Comparison of ENCODE assay signal across 25 cellular contexts in genomic region chr16:73017321-73017720, GRCh38. TPM values are rescaled to one million over a fixed set of nuclear protein-coding genes. Genes with fewer than 3 reads are reported as not detected.
DNase-seq lines count a peak whose midpoint lies in the region; ATAC-seq and TF ChIP-seq lines count a peak whose summit lies in the region.
"Had no signal": no experiment of that assay in that cellular context is flagged by ENCODE, and none has a peak within 500 bp of the region (broad histone marks: within the 10 kb centered on the region; RNA-seq: fewer than 3 reads in every experiment).

No MANE protein-coding gene starts in this region.

- H3K4me1 Mint-ChIP-seq in mesothelial cell of epicardium (peaks cover 33% of the 10 kb centered on the region), type B pancreatic cell (ENCODE audit: unreplicated experiment) (peaks cover 54% of the 10 kb centered on the region)
- H3K4me1 Mint-ChIP-seq in activated naive CD4-positive, alpha-beta T cell treated with anti-CD3 and anti-CD28 coated beads for 36 hours (ENCODE audit: low read depth) = no peaks in the 10 kb centered on the region
- H3K4me1 Mint-ChIP-seq: CD4-positive, CD25-positive, alpha-beta regulatory T cell had no signal

- ATAC-seq in psoas muscle = no peak
- ATAC-seq in activated CD4-positive, CD25-positive, alpha-beta regulatory T cell treated with anti-CD3 and anti-CD28 coated beads, Interleukin-2, amount 50 U/mL, for 24 hours = no peak
- ATAC-seq: HepG2 had no signal

- no peaks in the 10 kb centered on the region for H3K36me3 Mint-ChIP-seq in mesothelial cell of epicardium
- H3K36me3 Mint-ChIP-seq in type B pancreatic cell = peaks cover 31% of the 10 kb centered on the region
- no peaks in the 10 kb centered on the region for H3K36me3 Mint-ChIP-seq in activated naive CD4-positive, alpha-beta T cell treated with anti-CD3 and anti-CD28 coated beads for 36 hours (ENCODE audit: low read depth)
- H3K36me3 Mint-ChIP-seq: CD4-positive, CD25-positive, alpha-beta regulatory T cell had no signal

- peak overlapping the region; percentile 9 for H3K27ac ChIP-seq in psoas muscle
- H3K27ac ChIP-seq: 22Rv1, RWPE1 had no signal

- H3K4me3 Mint-ChIP-seq in mesothelial cell of epicardium (no peak overlapping the region), type B pancreatic cell (no peak overlapping the region)
- no peak overlapping the region for H3K4me3 Mint-ChIP-seq in activated naive CD4-positive, alpha-beta T cell treated with anti-CD3 and anti-CD28 coated beads for 36 hours
- H3K4me3 Mint-ChIP-seq: B cell had no signal

- WGBS in psoas muscle, 3 donors = 39 to 62% (median 57%) methylated on average over 5 of the region's 5 CpGs

- no peak overlapping the region for H3K4me3 ChIP-seq in psoas muscle
- H3K4me3 ChIP-seq: PC-9 had no signal

- TF ChIP-seq CTCF in mesothelial cell of epicardium (IDR thresholded peaks at IDR 0.05; ENCODE audit: unreplicated experiment) (no peak), psoas muscle (IDR thresholded peaks at IDR 0.05) (no peak), type B pancreatic cell (conservative IDR thresholded peaks at IDR 0.05) (no peak)

- H3K36me3 ChIP-seq in psoas muscle (ENCODE audit: insufficient read depth in 1 of 2, low read depth in 1 of 2) = no peaks in the 10 kb centered on the region

- no peaks in the 10 kb centered on the region for H3K27me3 ChIP-seq in psoas muscle (ENCODE audit: insufficient read depth in 3 of 3, low read length in 2 of 3)

- no peaks in the 10 kb centered on the region for H3K9me3 Mint-ChIP-seq in mesothelial cell of epicardium
- H3K9me3 Mint-ChIP-seq in type B pancreatic cell = peaks cover 3% of the 10 kb centered on the region
- no peaks in the 10 kb centered on the region for H3K9me3 Mint-ChIP-seq in activated naive CD4-positive, alpha-beta T cell treated with anti-CD3 and anti-CD28 coated beads for 36 hours

- intact Hi-C loops in psoas muscle (cut with DNase I) = no loop called here
- intact Hi-C loops in activated naive CD4-positive, alpha-beta T cell treated with anti-CD3 and anti-CD28 coated beads for 36 hours (cut with micrococcal nuclease) = no loop called here

- H3K27ac Mint-ChIP-seq in mesothelial cell of epicardium = peak overlapping the region; percentile 87
- peak overlapping the region; percentile 90 for H3K27ac Mint-ChIP-seq in type B pancreatic cell
- H3K27ac Mint-ChIP-seq in activated naive CD4-positive, alpha-beta T cell treated with anti-CD3 and anti-CD28 coated beads for 36 hours = no peak overlapping the region
- H3K27ac Mint-ChIP-seq: B cell; CD4-positive, CD25-positive, alpha-beta regulatory T cell had no signal

- peaks cover 71% of the 10 kb centered on the region for H3K4me1 ChIP-seq in psoas muscle

- no peaks in the 10 kb centered on the region for H3K9me3 ChIP-seq in psoas muscle

- DNase-seq in activated effector memory CD4-positive, alpha-beta T cell treated with anti-CD3 and anti-CD28 coated beads, Interleukin-2, amount 50 U/mL, for 16 hours = peak; percentile 31
- no peak for DNase-seq in activated effector memory CD4-positive, alpha-beta T cell treated with Interleukin-2 at 50 U/mL for 16 hours
- DNase-seq in mesothelial cell of epicardium (ENCODE audit: low spot score in 2 of 2, unreplicated experiment in 2 of 2) = no peak
- no peak for DNase-seq in psoas muscle
- DNase-seq in type B pancreatic cell (ENCODE audit: extremely low spot score, unreplicated experiment) = no peak
- no peak for DNase-seq in A172 (ENCODE audit: low spot score)
- DNase-seq in activated naive CD4-positive, alpha-beta T cell treated with anti-CD3 and anti-CD28 coated beads for 36 hours = no peak
- DNase-seq: CD4-positive, CD25-positive, alpha-beta regulatory T cell; COR-L47; DMS153; GDM1; GOT3; KG1; NCI-H1417; NCI-H187 treated with DMSO at 0.1 percent for 48 hours; NCI-H226; NCI-H524; NCI-H82; PC-9; SIG-M5 had no signal

- H3K27me3 Mint-ChIP-seq in mesothelial cell of epicardium (ENCODE audit: low read depth) = no peaks in the 10 kb centered on the region
- H3K27me3 Mint-ChIP-seq in type B pancreatic cell = no peaks in the 10 kb centered on the region
- H3K27me3 Mint-ChIP-seq in activated naive CD4-positive, alpha-beta T cell treated with anti-CD3 and anti-CD28 coated beads for 36 hours (ENCODE audit: low read depth) = peaks cover 2% of the 10 kb centered on the region
- H3K27me3 Mint-ChIP-seq: B cell had no signal

- CTCF ChIA-PET in activated naive CD4-positive, alpha-beta T cell treated with anti-CD3 and anti-CD28 coated beads for 36 hours (lab: Charles Lee) = no interaction called here

RNA-seq across cellular contexts. Expression of gene ZFHX3, which starts 30.6 kb away (rescaled TPM):
- total RNA-seq in mesothelial cell of epicardium (63.8 to 68.1 TPM (median 67.1 TPM) in 3 replicates), psoas muscle (10 to 100 TPM; 10.6 to 36.9 (median 26.2) TPM), type B pancreatic cell (ENCODE audit: low replicate concordance) (47.4 and 48.5 TPM in 2 replicates)
- 10 to 100 TPM in 1 of 3 donors, 1 to 10 TPM in 2; 3.3 to 11.5 (median 5.2) TPM for polyA plus RNA-seq in psoas muscle
- total RNA-seq in A172 (2014; rRNA removed; shearing (Covaris generic)) = 2.4 and 2.5 TPM in 2 replicates
- under 1 TPM; 0.44 to 0.72 TPM for total RNA-seq in activated naive CD4-positive, alpha-beta T cell treated with anti-CD3 and anti-CD28 coated beads for 36 hours
